Comparison of ENCODE assay signal across 16 cellular contexts in genomic region chr2:120020554-120020953, GRCh38. TPM values are rescaled to one million over a fixed set of nuclear protein-coding genes. Genes with fewer than 3 reads are reported as not detected.
DNase-seq lines count a peak whose midpoint lies in the region; FAIRE-seq and TF ChIP-seq lines count a peak whose summit lies in the region.
"Had no signal": no experiment of that assay in that cellular context is flagged by ENCODE, and none has a peak within 500 bp of the region (broad histone marks: within the 10 kb centered on the region; RNA-seq: fewer than 3 reads in every experiment).

No MANE protein-coding gene starts in this region.

- POLR2A ChIA-PET in RWPE1 (lab: Yijun Ruan, JAX; ENCODE audit: low non-redundant PET) = no interaction called here

- no peak overlapping the region for H3K4me3 ChIP-seq in fibroblast of the aortic adventitia (ENCODE audit: low read depth, low read length)
- H3K4me3 ChIP-seq: BLaER1 had no signal

- no peak for FAIRE-seq in RCC 7860 (lab: Jason Lieb, UNC)
- FAIRE-seq: H1, HepG2 had no signal

- TF ChIP-seq CTCF in fibroblast of the aortic adventitia (IDR thresholded peaks at IDR 0.05; ENCODE audit: insufficient read depth, low read length) = no peak
- no peak for TF ChIP-seq CTCF in RWPE1 (conservative IDR thresholded peaks at IDR 0.05; ENCODE audit: low read depth)

- CTCF ChIA-PET in RWPE1 (lab: Yijun Ruan, JAX) = no interaction called here

- H3K27ac ChIP-seq in RWPE1 = no peak overlapping the region
- H3K27ac ChIP-seq: BLaER1 had no signal

- DNase-seq in EH (ENCODE audit: low read depth) (peak; percentile 29), amniotic epithelial cell (ENCODE audit: low read depth) (peak; percentile 56), fibroblast of the aortic adventitia (ENCODE audit: low read depth) (peak; percentile 7), non-pigmented ciliary epithelial cell (ENCODE audit: low read depth) (peak; percentile 15), RWPE1 (ENCODE audit: low spot score) (no peak), RCC 7860 (ENCODE audit: low spot score) (no peak), NOMO-1 (lab: John Stamatoyannopoulos, UW; ENCODE audit: unreplicated experiment in 2 of 2) (no peak)
- DNase-seq: 8988T; CD4-positive, alpha-beta memory T cell; DMS153; DMS79; GF-D8; H9 had no signal

RNA-seq across cellular contexts. Expression of gene EPB41L5, which starts 7.7 kb away (rescaled TPM):
- 5.9 and 16.8 TPM in 2 replicates for total RNA-seq in fibroblast of the aortic adventitia (ENCODE audit: low replicate concordance)

Comparison
In these comparisons a context has a peak if more than half of its experiments do, and no peak if none do; other contexts are left out.
1. DNase-seq: peak in EH (single experiment), amniotic epithelial cell (single experiment), fibroblast of the aortic adventitia (single experiment) and non-pigmented ciliary epithelial cell (single experiment); none in RWPE1 (single experiment), RCC 7860 (single experiment) and NOMO-1 (0 of 2).